ENCODE assay signal across 8 cellular contexts in genomic region chr6:112253842-112254816, GRCh38. TPM values are rescaled to one million over a fixed set of nuclear protein-coding genes. Genes with fewer than 3 reads are reported as not detected.
DNase-seq lines count a peak whose midpoint lies in the region; ATAC-seq and TF ChIP-seq lines count a peak whose summit lies in the region.

Gene LAMA4 (minus strand): TSS chr6:112254567. CDS start chr6:112254150, 417 bp downstream.

- H3K4me3 ChIP-seq in colonic mucosa: peak within 1 kb of the TSS; percentile 34
- H3K4me3 ChIP-seq in spleen: peak within 1 kb of the TSS; percentile 13 to 65 (median 35)

- no peak for TF ChIP-seq POLR2A in spleen (IDR thresholded peaks at IDR 0.05)

- H3K27me3 ChIP-seq in colonic mucosa (peaks cover 6% of the 10 kb centered on the region), spleen (replicated peaks in 1 of 7) (peaks cover 0 to 90% (median 45%) of the 10 kb centered on the region in 7 donors)

- no peak for TF ChIP-seq CTCF in colonic mucosa (IDR thresholded peaks at IDR 0.05)
- no peak for TF ChIP-seq CTCF in spleen (IDR thresholded peaks at IDR 0.05 in 8 of 11, conservative IDR thresholded peaks at IDR 0.05 in 3 of 11)

- peak; percentile 73 for DNase-seq in AG08395 (ENCODE audit: low spot score)
- DNase-seq in SHP77 (lab: John Stamatoyannopoulos, UW): peak; percentile 45 to 52
- DNase-seq in colonic mucosa: peak; percentile 34
- DNase-seq in kidney glomerular epithelial cell (lab: John Stamatoyannopoulos, UW): peak; percentile 77
- DNase-seq in spleen: peak; percentile 77
- DNase-seq in NCI-H1930 (lab: John Stamatoyannopoulos, UW): no peak

- H3K9me3 ChIP-seq in colonic mucosa (no peaks in the 10 kb centered on the region), spleen (no peaks in the 10 kb centered on the region)

- ATAC-seq in GM19395 (IDR thresholded peaks at IDR 0.05; ENCODE audit: unreplicated experiment): peak; percentile 45
- no peak for ATAC-seq in HG02763 (IDR thresholded peaks at IDR 0.05; ENCODE audit: unreplicated experiment)

- H3K36me3 ChIP-seq in colonic mucosa (no peaks in the 10 kb centered on the region), spleen (no peaks in the 10 kb centered on the region)

- H3K4me1 ChIP-seq in colonic mucosa (no peaks in the 10 kb centered on the region), spleen (peaks cover 0 to 21% (median 13%) of the 10 kb centered on the region in 6 donors)

- intact Hi-C loops in colonic mucosa (cut with DNase I): no loop called here
- intact Hi-C loops in spleen (cut with DNase I; ENCODE audit: low total_unique reads): no loop called here

- H3K9ac ChIP-seq in colonic mucosa (ENCODE audit: low read depth in 2 of 2, low read length in 2 of 2): peak within 1 kb of the TSS; percentile 67 to 75

- WGBS in spleen, 5 donors: 7 to 11% (median 8%) methylated on average over 44 to 52 of the region's 52 CpGs

- H3K27ac ChIP-seq in colonic mucosa (peak within 1 kb of the TSS; percentile 65), spleen (no peak within 1 kb of the TSS)

RNA-seq across cellular contexts. Expression of gene LAMA4, which starts in this region (rescaled TPM):
- total RNA-seq in colonic mucosa (10 to 100 TPM; 15.8 to 35.1 TPM), spleen (1 to 10 TPM; 1.0 to 3.7 (median 3.0) TPM)
- 1 to 10 TPM in 2 of 3 donors, under 1 TPM in 1; 0.76 to 2.5 (median 2.4) TPM for polyA plus RNA-seq in spleen

Comparison
In these comparisons a context has a peak if more than half of its experiments do, and no peak if none do; other contexts are left out.
1. DNase-seq: peak in AG08395 (single experiment), SHP77 (2 of 2), colonic mucosa (single experiment), kidney glomerular epithelial cell (single experiment) and spleen (single experiment); none in NCI-H1930 (0 of 2).